ENCODE assay signal across 12 cellular contexts in the genomic region with DNA sequence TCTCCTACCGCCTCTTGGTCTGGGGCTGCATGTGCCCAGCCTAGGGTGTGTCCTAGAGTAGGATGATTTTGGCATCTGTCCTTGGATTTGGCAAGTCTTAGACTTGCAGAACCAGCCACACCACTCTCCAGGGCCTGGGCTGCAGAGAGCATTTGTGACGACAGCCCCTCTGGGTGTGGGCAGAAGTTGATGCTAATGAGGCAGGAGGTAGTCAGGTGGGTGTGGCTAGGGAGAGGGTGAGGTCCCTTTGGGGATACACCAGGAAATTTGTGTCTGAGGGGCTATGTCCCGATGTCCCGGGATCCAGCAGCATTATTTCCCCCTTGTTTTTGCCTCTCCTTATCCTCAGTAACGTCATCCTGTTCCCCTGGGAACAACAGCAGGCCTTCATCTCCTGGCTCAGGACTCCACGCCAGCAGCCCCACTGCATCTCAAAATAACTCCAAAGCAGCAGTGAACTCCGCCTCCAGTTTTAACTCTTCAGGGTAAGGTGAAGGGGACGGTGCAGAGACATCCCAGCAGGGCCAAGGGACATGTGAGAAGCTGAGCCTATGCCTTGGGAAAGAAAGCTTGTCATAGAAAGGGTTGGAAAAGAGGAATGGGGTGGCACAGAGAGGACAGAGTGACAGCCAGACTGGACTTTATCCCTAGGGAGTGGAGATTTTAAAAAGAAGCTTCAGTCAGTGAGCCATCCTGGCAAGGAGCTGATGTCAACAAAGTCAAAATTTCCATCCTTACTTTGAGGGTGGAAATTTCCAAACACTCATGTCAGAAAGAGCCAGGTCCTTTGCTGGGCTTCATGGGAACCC. TPM values are rescaled to one million over a fixed set of nuclear protein-coding genes. Genes with fewer than 3 reads are reported as not detected.
DNase-seq lines count a peak whose midpoint lies in the region; FAIRE-seq and TF ChIP-seq lines count a peak whose summit lies in the region.
"Had no signal": no experiment of that assay in that cellular context is flagged by ENCODE, and none has a peak within 500 bp of the region (broad histone marks: within the 10 kb centered on the region; RNA-seq: fewer than 3 reads in every experiment).

No MANE protein-coding gene starts in this region.

- H3K4me3 ChIP-seq in iPS-20b (ENCODE audit: low read length) (peak overlapping the region; percentile 51; the same call in 1 of the 2 replicates), small intestine (ENCODE audit: low read depth in 1 of 2, low read length in 2 of 2) (no peak overlapping the region)
- H3K4me3 ChIP-seq: SJSA1 had no signal

- H3K9ac ChIP-seq in iPS-20b (ENCODE audit: low read depth, low read length): no peak overlapping the region

- H3K4me3 Mint-ChIP-seq in MCF 10A (ENCODE audit: unreplicated experiment) (peak overlapping the region; percentile 11), HFFc6 (no peak overlapping the region)

- H3K27ac ChIP-seq in iPS-20b (ENCODE audit: low read length) (no peak overlapping the region), small intestine (ENCODE audit: low read depth in 1 of 2, low read length in 1 of 2) (no peak overlapping the region)
- H3K27ac ChIP-seq: SJSA1 had no signal

- POLR2A ChIA-PET in MCF 10A (lab: Yijun Ruan, JAX): interaction anchor here (0.5 to 1.4 kb wide), 2 partner anchors 18 to 123 kb away, joined by 3 read pairs; no protein-coding TSS in a partner anchor

- H3K27me3 Mint-ChIP-seq in MCF 10A (ENCODE audit: insufficient read depth, unreplicated experiment): no peaks in the 10 kb centered on the region
- H3K27me3 Mint-ChIP-seq in HFFc6 (ENCODE audit: insufficient read depth): peaks cover 6% of the 10 kb centered on the region

- H3K9me3 ChIP-seq in iPS-20b (ENCODE audit: insufficient read depth, low read depth, low read length) (no peaks in the 10 kb centered on the region), small intestine (ENCODE audit: control insufficient read depth, low read depth) (no peaks in the 10 kb centered on the region)
- H3K9me3 ChIP-seq: SJSA1 had no signal

- TF ChIP-seq CTCF in MCF 10A (IDR thresholded peaks at IDR 0.05; ENCODE audit: unreplicated experiment) (no peak), HFFc6 (IDR thresholded peaks at IDR 0.05) (no peak)

- H3K36me3 ChIP-seq in iPS-20b (ENCODE audit: insufficient read depth, low read depth, low read length) (no peaks in the 10 kb centered on the region), small intestine (ENCODE audit: control insufficient read depth in 2 of 2, insufficient read depth in 2 of 2, low read length in 2 of 2) (no peaks in the 10 kb centered on the region)
- H3K36me3 ChIP-seq: SJSA1 had no signal

- CTCF ChIA-PET in MCF 10A (lab: Yijun Ruan, JAX): interaction anchor here (0.6 to 2.0 kb wide), 7 partner anchors 10 to 878 kb away, joined by 3 to 8 read pairs (median 4); no protein-coding TSS in a partner anchor

- FAIRE-seq in small intestine (lab: Jason Lieb, UNC): no peak

- no peaks in the 10 kb centered on the region; the same call in 1 of the 2 replicates for H3K4me1 ChIP-seq in iPS-20b (ENCODE audit: insufficient read depth, low read length)
- no peaks in the 10 kb centered on the region for H3K4me1 ChIP-seq in small intestine (ENCODE audit: control insufficient read depth in 2 of 2, insufficient read depth in 1 of 2, low read depth in 1 of 2, low read length in 1 of 2)
- H3K4me1 ChIP-seq: SJSA1 had no signal

- intact Hi-C loops in MCF 10A (cut with micrococcal nuclease): no loop called here

- H3K36me3 Mint-ChIP-seq in MCF 10A (ENCODE audit: insufficient read depth, unreplicated experiment) (no peaks in the 10 kb centered on the region), HFFc6 (ENCODE audit: low read depth) (no peaks in the 10 kb centered on the region)

- no TSS peak for BruUV-seq in MCF 10A (replicated peaks; lab: Mats Ljungman, UMichigan)

- 7 to 19% (median 18%) methylated on average over 8 of the region's 8 CpGs for WGBS in small intestine, 3 donors

- H3K27me3 ChIP-seq in iPS-20b (ENCODE audit: insufficient read depth, low read length) (no peaks in the 10 kb centered on the region), small intestine (ENCODE audit: control insufficient read depth in 2 of 2, insufficient read depth in 2 of 2, low read length in 2 of 2) (no peaks in the 10 kb centered on the region)
- H3K27me3 ChIP-seq: SJSA1 had no signal

- DNase-seq in HPDE6-E6E7 (ENCODE audit: extremely low spot score) (peak; percentile 77), MCF 10A (ENCODE audit: unreplicated experiment) (peak; percentile 76), small intestine (peak; percentile 82), NCI-H2227 (lab: John Stamatoyannopoulos, UW; ENCODE audit: unreplicated experiment) (no peak), NCI-H1930 (lab: John Stamatoyannopoulos, UW) (no peak), HFFc6 (no peak)
- DNase-seq in NK-92 treated with Interleukin-12 subunit alpha and Interleukin-12 subunit beta, amount 100 ng/mL, for 24 hours (lab: John Stamatoyannopoulos, UW): no peak
- DNase-seq: activated T-cell treated with anti-CD3 and anti-CD28 coated beads, Interleukin-2, amount 50 U/mL, for 1 hour; HCEC 1CT; Kasumi-1 had no signal

- peaks cover 24% of the 10 kb centered on the region for H3K4me1 Mint-ChIP-seq in MCF 10A (ENCODE audit: insufficient read depth, unreplicated experiment)
- peaks cover 7% of the 10 kb centered on the region for H3K4me1 Mint-ChIP-seq in HFFc6 (ENCODE audit: low read depth)

- H3K9me3 Mint-ChIP-seq in MCF 10A (ENCODE audit: unreplicated experiment) (no peaks in the 10 kb centered on the region), HFFc6 (no peaks in the 10 kb centered on the region)

- H3K27ac Mint-ChIP-seq in MCF 10A (ENCODE audit: low read depth, unreplicated experiment): peak overlapping the region; percentile 57
- H3K27ac Mint-ChIP-seq in HFFc6: no peak overlapping the region

RNA-seq across cellular contexts. Expression of gene TLCD5, which starts 8.0 kb away (rescaled TPM):
- total RNA-seq in MCF 10A (2022): 9.6 and 13.0 TPM in 2 replicates
- polyA plus RNA-seq in small intestine: 1 to 10 TPM in 1 of 3 donors, under 1 TPM in 1, not detected in 1; 0.54 to 1.7 TPM
- total RNA-seq in HFFc6 (2021; fragmentation: NEBNext Ultra II Directional; extraction: Animal tissue kit (Norgen Biotek cat#: 25700)): 10 to 100 TPM in 1 of 6 experiments, 1 to 10 TPM in 5; 7.8 to 10.2 (median 8.6) TPM

RNA-seq across cellular contexts. Expression of gene ARHGEF12, which starts 19.1 kb away (rescaled TPM):
- total RNA-seq in MCF 10A (2022): 61.2 and 62.8 TPM in 2 replicates
- polyA plus RNA-seq in small intestine: 10 to 100 TPM; 15.1 to 22.3 (median 22.1) TPM
- total RNA-seq in HFFc6 (2021; fragmentation: NEBNext Ultra II Directional; extraction: Animal tissue kit (Norgen Biotek cat#: 25700)): 10 to 100 TPM; 72.9 to 95.1 (median 85.0) TPM

Comparison
In these comparisons a context has a peak if more than half of its experiments do, and no peak if none do; other contexts are left out.
1. DNase-seq: peak in HPDE6-E6E7 (single experiment), MCF 10A (single experiment) and small intestine (single experiment); none in NCI-H2227 (single experiment), NCI-H1930 (0 of 2), HFFc6 (single experiment) and NK-92 treated with Interleukin-12 subunit alpha and Interleukin-12 subunit beta, amount 100 ng/mL, for 24 hours (single experiment).